In genomic region chr3:184570035-184570434, GRCh38 we compare ENCODE assay signal across 11 cellular contexts. TPM values are rescaled to one million over a fixed set of nuclear protein-coding genes. Genes with fewer than 3 reads are reported as not detected.
DNase-seq lines count a peak whose midpoint lies in the region; ATAC-seq, FAIRE-seq and TF ChIP-seq lines count a peak whose summit lies in the region.
"Had no signal": no experiment of that assay in that cellular context is flagged by ENCODE, and none has a peak within 500 bp of the region (broad histone marks: within the 10 kb centered on the region; RNA-seq: fewer than 3 reads in every experiment).

No MANE protein-coding gene starts in this region.

- no peak for ATAC-seq in IMR-90 (ENCODE audit: low read depth)
- ATAC-seq in body of pancreas: no peak
- ATAC-seq in HG03469 (IDR thresholded peaks at IDR 0.05; ENCODE audit: unreplicated experiment): no peak

- H3K4me3 ChIP-seq in BE2C (ENCODE audit: low read depth, low read length) (peak overlapping the region; percentile 55; the same call in 1 of the 2 replicates), IMR-90 (ENCODE audit: insufficient read depth, low read depth, low read length) (no peak overlapping the region), body of pancreas (no peak overlapping the region)
- H3K4me3 ChIP-seq: lung had no signal

- no peak for TF ChIP-seq RAD21 in IMR-90 (IDR thresholded peaks at IDR 0.05; ENCODE audit: low read length)

- TF ChIP-seq POLR2A in IMR-90 (IDR thresholded peaks at IDR 0.05; ENCODE audit: low read depth, low read length) (no peak), H54 (IDR thresholded peaks at IDR 0.05; ENCODE audit: low read depth, low read length) (no peak), body of pancreas (IDR thresholded peaks at IDR 0.05) (no peak)

- H3K36me3 Mint-ChIP-seq in glutamatergic neuron (ENCODE audit: unreplicated experiment) (no peaks in the 10 kb centered on the region), osteocyte (ENCODE audit: unreplicated experiment) (peaks cover 2% of the 10 kb centered on the region)

- H3K9me3 ChIP-seq in BE2C (no peaks in the 10 kb centered on the region), IMR-90 (ENCODE audit: control insufficient read depth, insufficient read depth, low read length) (no peaks in the 10 kb centered on the region), body of pancreas (no peaks in the 10 kb centered on the region)

- no peaks in the 10 kb centered on the region for H3K27me3 ChIP-seq in BE2C
- H3K27me3 ChIP-seq in IMR-90 (ENCODE audit: control insufficient read depth, insufficient read depth, low read length): no peaks in the 10 kb centered on the region
- H3K27me3 ChIP-seq in body of pancreas: no peaks in the 10 kb centered on the region

- peak overlapping the region; percentile 72 to 85 for H4K8ac ChIP-seq in IMR-90 (ENCODE audit: low read depth in 2 of 2, low read length in 2 of 2)

- peak overlapping the region; percentile 80 for H2BK120ac ChIP-seq in IMR-90 (ENCODE audit: low read depth, low read length)

- no CpG with 5 or more reads among the region's 3 CpGs for WGBS in IMR-90 (ENCODE audit: extremely low coverage in 2 of 2, insufficient read length in 1 of 2), 2 experiments
- WGBS in body of pancreas, 2 donors: 75 to 88% methylated on average over 3 of the region's 3 CpGs

- H3K4me2 ChIP-seq in IMR-90 (ENCODE audit: low read depth, low read length): peak overlapping the region; percentile 61; the same call in 1 of the 2 replicates

- in situ Hi-C loops in IMR-90 (cut with MboI; ENCODE audit: low sequenced_read_pairs): no loop called here

- 0 out of 2 replicates have a peak overlapping the region, but pooled peaks have one; percentile 11 for H3K18ac ChIP-seq in IMR-90 (ENCODE audit: low read depth, low read length)

- intact Hi-C loops in IMR-90 (cut with micrococcal nuclease) (no loop called here), body of pancreas (cut with DNase I) (loop anchor here (10.0 kb wide), 1 partner anchor 145 kb away; the partner anchor contains the start of gene MAGEF1)

- no peak for DNase-seq in BE2C
- DNase-seq in IMR-90: no peak
- peak; percentile 10 for DNase-seq in glutamatergic neuron
- DNase-seq in osteocyte (ENCODE audit: extremely low spot score, unreplicated experiment): no peak
- no peak for DNase-seq in H54 (ENCODE audit: insufficient read length, low spot score)
- no peak for DNase-seq in body of pancreas
- no peak for DNase-seq in NOMO-1 (lab: John Stamatoyannopoulos, UW; ENCODE audit: unreplicated experiment in 2 of 2)
- DNase-seq: MM.1S, NCI-H82 had no signal

- H3K9ac ChIP-seq in IMR-90 (ENCODE audit: low read depth, low read length): peak overlapping the region; percentile 69; the same call in 1 of the 2 replicates

- FAIRE-seq in H54 (lab: Jason Lieb, UNC): no peak

- H3K4me3 Mint-ChIP-seq in glutamatergic neuron (ENCODE audit: unreplicated experiment) (peak overlapping the region; percentile 46), osteocyte (ENCODE audit: unreplicated experiment) (no peak overlapping the region)

- H2BK15ac ChIP-seq in IMR-90 (ENCODE audit: low read depth, low read length): peak overlapping the region; percentile 20; the same call in 2 of the 3 replicates

- H3K79me1 ChIP-seq in IMR-90 (ENCODE audit: low read depth in 1 of 2, low read length in 2 of 2): peaks cover 4 to 41% of the 10 kb centered on the region in 2 experiments; a peak in 2 of 4 replicates

- peak overlapping the region; percentile 54 for H2AK5ac ChIP-seq in IMR-90 (ENCODE audit: low read depth, low read length)

- H3K4me1 ChIP-seq in BE2C (peaks cover 42% of the 10 kb centered on the region), IMR-90 (ENCODE audit: control insufficient read depth, insufficient read depth, low read length) (peaks cover 45% of the 10 kb centered on the region), body of pancreas (peaks cover 45% of the 10 kb centered on the region)

- H3K27ac ChIP-seq in IMR-90 (ENCODE audit: insufficient read depth, low read length): peak overlapping the region; percentile 93
- H3K27ac ChIP-seq in body of pancreas: no peak overlapping the region

- peaks cover 7% of the 10 kb centered on the region for H3K9me3 Mint-ChIP-seq in glutamatergic neuron (ENCODE audit: unreplicated experiment)
- H3K9me3 Mint-ChIP-seq in osteocyte (ENCODE audit: unreplicated experiment): no peaks in the 10 kb centered on the region

- H3K23ac ChIP-seq in IMR-90 (ENCODE audit: low read depth, low read length): peak overlapping the region; percentile 49

- POLR2A ChIA-PET in IMR-90 (lab: Charles Lee; ENCODE audit: unreplicated experiment): no interaction called here

- H3K56ac ChIP-seq in IMR-90 (ENCODE audit: extremely low read depth, insufficient read depth, low read length): 0 out of 2 replicates have a peak overlapping the region, but pooled peaks have one; percentile 10

- H3K27ac Mint-ChIP-seq in glutamatergic neuron (ENCODE audit: unreplicated experiment) (no peak overlapping the region), osteocyte (ENCODE audit: unreplicated experiment) (peak overlapping the region; percentile 82)

- peak overlapping the region; percentile 91 for H3K4ac ChIP-seq in IMR-90 (ENCODE audit: low read depth, low read length)

- H3K27me3 Mint-ChIP-seq in glutamatergic neuron (ENCODE audit: unreplicated experiment) (peaks cover 17% of the 10 kb centered on the region), osteocyte (ENCODE audit: unreplicated experiment) (no peaks in the 10 kb centered on the region)

- no TSS peak for BruUV-seq in IMR-90 (replicated peaks; lab: Mats Ljungman, UMichigan)

- H2AK9ac ChIP-seq in IMR-90 (replicated peaks; ENCODE audit: low read depth, low read length, poor library complexity): peak overlapping the region; percentile 93

- H2AFZ ChIP-seq in IMR-90 (replicated peaks; ENCODE audit: low read length, poor library complexity): peak overlapping the region; percentile 84

- H4K20me1 ChIP-seq in IMR-90 (ENCODE audit: insufficient read depth, low read length): no peaks in the 10 kb centered on the region

- H3K9me1 ChIP-seq in IMR-90 (ENCODE audit: insufficient read depth, low read length): peaks cover 25% of the 10 kb centered on the region

- no peak overlapping the region for H2BK5ac ChIP-seq in IMR-90 (ENCODE audit: low read depth, low read length, poor library complexity, severe bottlenecking)

- H3K14ac ChIP-seq in IMR-90 (replicated peaks; ENCODE audit: low read depth, low read length): peak overlapping the region; percentile 46; the same call in 1 of the 2 replicates

- peak overlapping the region; percentile 65 for H2BK20ac ChIP-seq in IMR-90 (ENCODE audit: low read depth, low read length)

- dilution Hi-C loops in IMR-90 (cut with HindIII; ENCODE audit: low sequenced_read_pairs, unreplicated experiment): no loop called here

- H3K4me1 Mint-ChIP-seq in glutamatergic neuron (ENCODE audit: low read depth, unreplicated experiment) (peaks cover 16% of the 10 kb centered on the region), osteocyte (ENCODE audit: unreplicated experiment) (peaks cover 45% of the 10 kb centered on the region)

- peak overlapping the region; percentile 20 for H4K5ac ChIP-seq in IMR-90 (ENCODE audit: low read depth, low read length)

- CTCF ChIA-PET in IMR-90 (lab: Yijun Ruan, JAX): no interaction called here

- H4K91ac ChIP-seq in IMR-90 (ENCODE audit: insufficient read depth, low read depth, low read length): peak overlapping the region; percentile 85

- no peak for TF ChIP-seq CTCF in BE2C (IDR thresholded peaks at IDR 0.05; ENCODE audit: low read depth, low read length)
- no peak for TF ChIP-seq CTCF in IMR-90 (conservative IDR thresholded peaks at IDR 0.05; ENCODE audit: low read depth, low read length)
- TF ChIP-seq CTCF in glutamatergic neuron (IDR thresholded peaks at IDR 0.05; ENCODE audit: partially characterized antibody, unreplicated experiment): no peak
- TF ChIP-seq CTCF in osteocyte (IDR thresholded peaks at IDR 0.05): no peak
- no peak for TF ChIP-seq CTCF in body of pancreas (IDR thresholded peaks at IDR 0.05)

- H3K36me3 ChIP-seq in BE2C (no peaks in the 10 kb centered on the region; the same call in 1 of the 2 replicates), IMR-90 (ENCODE audit: control insufficient read depth, insufficient read depth, low read length) (peaks cover 19% of the 10 kb centered on the region; the same call in 1 of the 2 replicates), body of pancreas (replicated peaks in 1 of 2; ENCODE audit: insufficient read depth in 1 of 2, low read depth in 2 of 2) (peaks cover 0 to 2% of the 10 kb centered on the region in 2 donors)

TF ChIP-seq in IMR-90, 13 proteins besides CTCF, POLR2A, EP300 and RAD21:
- TF ChIP-seq FOS (IDR thresholded peaks at IDR 0.05; ENCODE audit: low read depth, low read length) (no peak), MAFK (IDR thresholded peaks at IDR 0.05; ENCODE audit: low read depth, low read length) (no peak), RFX5 (IDR thresholded peaks at IDR 0.05; ENCODE audit: low read depth, low read length) (no peak), BHLHE40 (IDR thresholded peaks at IDR 0.05; ENCODE audit: low read depth, low read length) (no peak), ELK1 (IDR thresholded peaks at IDR 0.05; ENCODE audit: borderline replicate concordance, low read depth, low read length) (no peak), RCOR1 (IDR thresholded peaks at IDR 0.05; ENCODE audit: insufficient replicate concordance, low read length) (no peak), NFE2L2 (IDR thresholded peaks at IDR 0.05; ENCODE audit: low read depth, low read length) (no peak), SMC3 (IDR thresholded peaks at IDR 0.05; ENCODE audit: low read depth, low read length) (no peak), MAZ (IDR thresholded peaks at IDR 0.05; ENCODE audit: borderline replicate concordance, low read depth, low read length) (no peak), CEBPB (IDR thresholded peaks at IDR 0.05; ENCODE audit: low read depth, low read length) (no peak)
TF ChIP-seq in IMR-90: peak in this region for 0.

RNA-seq across cellular contexts. Expression of gene EPHB3, which starts 8.4 kb away (rescaled TPM):
- 28.9 TPM for polyA plus RNA-seq in BE2C (2012; ENCODE audit: insufficient read depth, insufficient read length, low read depth)
- total RNA-seq in IMR-90 (2012; rRNA removed): 0.72 and 0.83 TPM in 2 replicates
- polyA plus RNA-seq in IMR-90 (2012; rRNA removed): 2.2 and 2.9 TPM in 2 replicates
- polyA plus RNA-seq in IMR-90 (2012; cell fraction: cytosol; rRNA removed): 1.6 and 3.6 TPM in 2 replicates
- polyA plus RNA-seq in IMR-90 (2012; cell fraction: nucleus; rRNA removed; ENCODE audit: low replicate concordance): 14.5 and 15.0 TPM in 2 replicates
- total RNA-seq in glutamatergic neuron (ENCODE audit: unreplicated experiment): 5.0 TPM
- total RNA-seq in osteocyte: 10.6 and 11.4 TPM in 2 replicates
- 10 to 100 TPM in 1 of 2 donors, 1 to 10 TPM in 1; 7.9 to 10.1 TPM for total RNA-seq in body of pancreas
